ENCODE assay signal across 8 cellular contexts in the genomic region with DNA sequence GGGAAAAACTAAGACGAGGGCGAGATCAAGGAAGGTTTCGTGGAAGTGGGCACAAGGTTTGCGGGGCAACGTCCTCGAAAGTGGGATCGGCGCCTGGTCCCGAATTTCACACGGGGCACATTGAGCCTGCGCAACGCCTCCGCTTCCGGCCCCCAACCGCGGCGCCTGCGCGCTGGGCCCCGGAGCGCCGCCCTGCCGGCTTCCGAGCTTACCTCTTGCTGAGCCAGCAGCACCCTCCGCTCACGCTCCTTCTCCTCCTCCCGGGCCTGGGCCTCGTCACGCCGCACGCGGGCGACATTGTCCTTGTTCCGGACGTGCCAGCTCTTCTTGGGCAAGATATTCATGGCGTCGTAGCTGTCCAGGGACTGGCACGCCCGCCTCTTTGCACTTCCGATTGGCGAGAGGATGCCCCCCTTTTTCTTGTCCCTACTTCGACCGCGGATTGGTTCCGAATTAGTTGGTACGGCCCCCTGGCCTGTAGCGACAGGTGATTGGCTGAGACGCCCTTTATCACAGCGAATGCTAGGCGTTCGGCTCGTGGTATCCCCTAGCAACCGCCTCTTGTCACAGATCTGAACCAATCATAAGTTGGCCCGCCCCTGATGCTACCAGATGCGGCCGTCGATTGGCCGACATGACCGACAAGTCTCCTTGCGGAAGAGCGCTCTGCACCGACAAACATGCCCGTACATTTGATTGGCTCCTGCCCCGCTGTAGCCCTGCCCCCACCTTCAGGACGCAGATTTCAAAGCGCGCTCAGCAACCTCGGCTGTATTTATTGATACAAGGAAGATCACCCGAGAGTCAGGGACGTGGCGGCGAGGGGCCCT. TPM values are rescaled to one million over a fixed set of nuclear protein-coding genes. Genes with fewer than 3 reads are reported as not detected.
DNase-seq lines count a peak whose midpoint lies in the region; ATAC-seq, FAIRE-seq and TF ChIP-seq lines count a peak whose summit lies in the region.

A gene (minus strand): TSS at position 370 of the 830 bp plus-strand sequence. CDS start 26 bp downstream, at position 344.

- H3K4me3 ChIP-seq in BJ (ENCODE audit: low read depth, low read length) (peak within 1 kb of the TSS; percentile 62), colonic mucosa (peak within 1 kb of the TSS; percentile 56)

- CTCF ChIA-PET in BJ (lab: Yijun Ruan, JAX), result interaction anchor here (0.7 to 1.6 kb wide), 4 partner anchors 9 to 72 kb away, joined by 3 to 7 read pairs (median 5); a partner anchor contains a TSS

- intact Hi-C loops in colonic mucosa (cut with DNase I), result no loop called here

- DNase-seq in BJ (ENCODE audit: low read depth), result peak; percentile 100
- peak; percentile 97 for DNase-seq in GM19239 (ENCODE audit: insufficient read length, low spot score)
- peak; percentile 99 to 100 for DNase-seq in NCI-H524 (lab: John Stamatoyannopoulos, UW)
- peak; percentile 99 for DNase-seq in activated CD4-positive, alpha-beta T cell treated with anti-CD3 and anti-CD28 coated beads for 48 hours
- DNase-seq in colonic mucosa, result peak; percentile 99
- peak; percentile 85 to 96 for DNase-seq in stimulated activated CD4-positive, alpha-beta T cell treated with anti-CD3 and anti-CD28 coated beads, Interleukin-1b, Interleukin-23, amount 100 ng/mL, for 4 hours (ENCODE audit: low read depth in 2 of 2)

- H3K27ac ChIP-seq in colonic mucosa (peak within 1 kb of the TSS; percentile 91), layer of hippocampus (ENCODE audit: low read depth, low read length) (peak within 1 kb of the TSS; percentile 99)

- H3K27me3 ChIP-seq in BJ (ENCODE audit: control insufficient read depth, insufficient read depth, low read length) (no peaks in the 10 kb centered on the region), colonic mucosa (no peaks in the 10 kb centered on the region), layer of hippocampus (ENCODE audit: control insufficient read depth, insufficient read depth, low read length) (no peaks in the 10 kb centered on the region)

- ATAC-seq in HG03457 (IDR thresholded peaks at IDR 0.05; ENCODE audit: unreplicated experiment), result peak; percentile 80

- POLR2A ChIA-PET in BJ (lab: Charles Lee), result interaction anchor here (1.3 to 1.8 kb wide), 2 partner anchors 23 to 30 kb away, joined by 3 to 7 read pairs; a partner anchor contains a TSS

- peaks cover 29% of the 10 kb centered on the region for H3K4me1 ChIP-seq in colonic mucosa

- peak within 1 kb of the TSS; percentile 79 to 81 for H3K9ac ChIP-seq in colonic mucosa (ENCODE audit: low read depth in 2 of 2, low read length in 2 of 2)

- TF ChIP-seq CTCF in BJ (IDR thresholded peaks at IDR 0.05; ENCODE audit: insufficient read depth, low read depth, low read length) (no peak), colonic mucosa (IDR thresholded peaks at IDR 0.05) (no peak)

- H3K9me3 ChIP-seq in colonic mucosa, result no peaks in the 10 kb centered on the region

- H3K36me3 ChIP-seq in BJ (ENCODE audit: control insufficient read depth, insufficient read depth, low read length) (peaks cover 17% of the 10 kb centered on the region), colonic mucosa (peaks cover 22% of the 10 kb centered on the region)

- peak; percentile 100 for FAIRE-seq in GM19239 (lab: Jason Lieb, UNC)

RNA-seq across cellular contexts. Expression of the gene that starts here (rescaled TPM):
- polyA plus RNA-seq in BJ (2011; rRNA removed), result 3.7 and 4.4 TPM in 2 replicates
- polyA minus RNA-seq in BJ (2011; rRNA and poly(A)+ RNA removed), result 0.26 and 0.71 TPM in 2 replicates
- total RNA-seq in colonic mucosa, result 1 to 10 TPM; 6.2 to 8.1 TPM

Comparison
In these comparisons a context has a peak if more than half of its experiments do, and no peak if none do; other contexts are left out.
1. Peak in every context shown above with its lines: DNase-seq, ATAC-seq, H3K4me3 ChIP-seq and H3K27ac ChIP-seq.